ENCODE assay signal across 9 cellular contexts in genomic region chr1:72557446-72558049, GRCh38.
A peak's percentile ranks its signal among the peaks of the same experiment; 100 is the strongest.
DNase-seq lines count a peak whose midpoint lies in the region; ATAC-seq and TF ChIP-seq lines count a peak whose summit lies in the region.
"Had no signal": no experiment of that assay in that cellular context is flagged by ENCODE, and none has a peak within 500 bp of the region (broad histone marks: within the 10 kb centered on the region; RNA-seq: fewer than 3 reads in every experiment).

No MANE protein-coding gene starts in this region.

- no peak overlapping the region for H3K27ac Mint-ChIP-seq in stimulated activated memory B cell treated with anti-CD40 and anti-IgM and Interleukin-4, amounts not matched to agents 10 μg/mL and 1 μg/mL and 100 μg/mL, for 72 hours

- H3K4me3 ChIP-seq in heart left ventricle = no peak overlapping the region
- no peak overlapping the region for H3K4me3 ChIP-seq in fibroblast of villous mesenchyme (ENCODE audit: low read depth, low read length)

- WGBS in heart left ventricle, 4 donors = 80 to 88% (median 83%) methylated on average over 1 of the region's 1 CpG

- no peaks in the 10 kb centered on the region for H3K27me3 Mint-ChIP-seq in stimulated activated memory B cell treated with anti-CD40 and anti-IgM and Interleukin-4, amounts not matched to agents 10 μg/mL and 1 μg/mL and 100 μg/mL, for 72 hours

- ATAC-seq in heart left ventricle (peak in 2 of 4 donors; percentile 59), left cardiac atrium (no peak), HG03520 (IDR thresholded peaks at IDR 0.05; ENCODE audit: unreplicated experiment) (no peak)
- no peak for ATAC-seq in stimulated activated memory B cell treated with anti-CD40 and anti-IgM and Interleukin-4, amounts not matched to agents 10 μg/mL and 1 μg/mL and 100 μg/mL, for 72 hours

- DNase-seq in heart left ventricle (no peak), left cardiac atrium (no peak), OCI-M1 (lab: John Stamatoyannopoulos, UW) (peak; percentile 59), fibroblast of villous mesenchyme (ENCODE audit: low read depth) (no peak), stromal cell of bone marrow (ENCODE audit: low read depth) (peak; percentile 21), NCI-H2107 treated with DMSO at 0.1 percent for 48 hours (lab: John Stamatoyannopoulos, UW; ENCODE audit: unreplicated experiment) (no peak)
- DNase-seq: aorta had no signal

- H3K4me3 Mint-ChIP-seq in stimulated activated memory B cell treated with anti-CD40 and anti-IgM and Interleukin-4, amounts not matched to agents 10 μg/mL and 1 μg/mL and 100 μg/mL, for 72 hours = no peak overlapping the region

- no peaks in the 10 kb centered on the region for H3K36me3 Mint-ChIP-seq in stimulated activated memory B cell treated with anti-CD40 and anti-IgM and Interleukin-4, amounts not matched to agents 10 μg/mL and 1 μg/mL and 100 μg/mL, for 72 hours

- no peaks in the 10 kb centered on the region for H3K9me3 ChIP-seq in heart left ventricle

- H3K27me3 ChIP-seq in heart left ventricle = no peaks in the 10 kb centered on the region

- TF ChIP-seq CTCF in heart left ventricle (IDR thresholded peaks at IDR 0.05) = peak in 9 of 12 donors; percentile 10 to 40 (median 19)
- peak; percentile 14 for TF ChIP-seq CTCF in fibroblast of villous mesenchyme (IDR thresholded peaks at IDR 0.05; ENCODE audit: insufficient read depth, low read depth, low read length)

- H3K27ac ChIP-seq in heart left ventricle = no peak overlapping the region

- intact Hi-C loops in heart left ventricle (cut with DNase I) = no loop called here
- intact Hi-C loops in left cardiac atrium (cut with DNase I) = no loop called here

- no peaks in the 10 kb centered on the region for H3K9me3 Mint-ChIP-seq in stimulated activated memory B cell treated with anti-CD40 and anti-IgM and Interleukin-4, amounts not matched to agents 10 μg/mL and 1 μg/mL and 100 μg/mL, for 72 hours

- no peaks in the 10 kb centered on the region for H3K36me3 ChIP-seq in heart left ventricle

- no peak for TF ChIP-seq POLR2A in heart left ventricle (IDR thresholded peaks at IDR 0.05)

- H3K4me1 ChIP-seq in heart left ventricle = no peaks in the 10 kb centered on the region

- H3K4me1 Mint-ChIP-seq in stimulated activated memory B cell treated with anti-CD40 and anti-IgM and Interleukin-4, amounts not matched to agents 10 μg/mL and 1 μg/mL and 100 μg/mL, for 72 hours = no peaks in the 10 kb centered on the region

Comparison
In these comparisons a context has a peak if more than half of its experiments do, and no peak if none do; other contexts are left out.
1. DNase-seq: peak in OCI-M1 (single experiment) and stromal cell of bone marrow (single experiment); none in heart left ventricle (0 of 5), left cardiac atrium (single experiment), fibroblast of villous mesenchyme (single experiment) and NCI-H2107 treated with DMSO at 0.1 percent for 48 hours (single experiment).